8 cellular contexts compared by ENCODE assay signal in genomic region chr11:804599-804964, GRCh38. TPM values are rescaled to one million over a fixed set of nuclear protein-coding genes. Genes with fewer than 3 reads are reported as not detected.
DNase-seq lines count a peak whose midpoint lies in the region; ATAC-seq, FAIRE-seq and TF ChIP-seq lines count a peak whose summit lies in the region.

No MANE protein-coding gene starts in this region.

- TF ChIP-seq EP300 in sigmoid colon (IDR thresholded peaks at IDR 0.05) = no peak

- no peak for TF ChIP-seq CTCF in fibroblast of the aortic adventitia (IDR thresholded peaks at IDR 0.05; ENCODE audit: insufficient read depth, low read length)
- no peak for TF ChIP-seq CTCF in sigmoid colon (IDR thresholded peaks at IDR 0.05)

- H3K36me3 ChIP-seq in H7 (replicated peaks; ENCODE audit: control insufficient read depth, insufficient read depth, low read length) = peaks cover 9% of the 10 kb centered on the region
- no peaks in the 10 kb centered on the region; the same call in 1 of the 2 replicates for H3K36me3 ChIP-seq in SK-N-MC (ENCODE audit: insufficient read depth, low read length)
- H3K36me3 ChIP-seq in sigmoid colon = peaks cover 0 to 32% (median 1%) of the 10 kb centered on the region in 4 donors

- H3K9me3 ChIP-seq in SK-N-MC (ENCODE audit: low read depth, low read length) (no peaks in the 10 kb centered on the region), sigmoid colon (no peaks in the 10 kb centered on the region)

- ATAC-seq in GM18858 (IDR thresholded peaks at IDR 0.05; ENCODE audit: unreplicated experiment) (no peak), GM21717 (IDR thresholded peaks at IDR 0.05; ENCODE audit: unreplicated experiment) (no peak)

- no peak for TF ChIP-seq POLR2A in sigmoid colon (IDR thresholded peaks at IDR 0.05)
- TF ChIP-seq POLR2A in GM12891 (IDR thresholded peaks at IDR 0.05; ENCODE audit: low read depth, low read length) = no peak

- DNase-seq in H7 (peak; percentile 81), SK-N-MC (ENCODE audit: low read depth, low spot score) (no peak), fibroblast of the aortic adventitia (ENCODE audit: low read depth) (no peak), sigmoid colon (no peak), NK-92 (lab: John Stamatoyannopoulos, UW; ENCODE audit: unreplicated experiment) (no peak), GM12891 (ENCODE audit: insufficient read length, low spot score) (no peak)

- H3K4me3 ChIP-seq in H7 (ENCODE audit: insufficient read depth, low read depth, low read length) (peak overlapping the region; percentile 59), SK-N-MC (peak overlapping the region; percentile 83), fibroblast of the aortic adventitia (ENCODE audit: low read depth, low read length) (peak overlapping the region; percentile 68), sigmoid colon (peak overlapping the region; percentile 36 to 69 (median 58))

- H3K4me1 ChIP-seq in sigmoid colon = peaks cover 0 to 34% (median 28%) of the 10 kb centered on the region in 4 donors

- intact Hi-C loops in sigmoid colon (cut with DNase I) = no loop called here

- no peak for FAIRE-seq in GM12891 (lab: Jason Lieb, UNC)

- H3K27me3 ChIP-seq in H7 (ENCODE audit: control insufficient read depth, insufficient read depth, low read length) (no peaks in the 10 kb centered on the region), sigmoid colon (no peaks in the 10 kb centered on the region)

- H3K9ac ChIP-seq in SK-N-MC (ENCODE audit: insufficient read length) = peak overlapping the region; percentile 72

- H3K27ac ChIP-seq in SK-N-MC (peak overlapping the region; percentile 54; the same call in 1 of the 2 replicates), sigmoid colon (peak overlapping the region; percentile 82 to 93 (median 88))

- WGBS in sigmoid colon, 2 donors = 2 to 3% methylated on average over 18 of the region's 18 CpGs

TF ChIP-seq in GM12891, 5 proteins besides CTCF, POLR2A, EP300 and RAD21:
- TF ChIP-seq POU2F2 (IDR thresholded peaks at IDR 0.05; ENCODE audit: low read depth, low read length) (no peak), SPI1 (IDR thresholded peaks at IDR 0.05; ENCODE audit: low read depth, low read length) (no peak), POLR2AphosphoS5 (IDR thresholded peaks at IDR 0.05; ENCODE audit: low read depth, low read length) (no peak), PAX5 (IDR thresholded peaks at IDR 0.05; ENCODE audit: insufficient read depth, low read length, severe bottlenecking) (no peak), TAF1 (IDR thresholded peaks at IDR 0.05; ENCODE audit: low read depth, low read length) (no peak)

RNA-seq across cellular contexts. Expression of gene PIDD1, which starts 0.4 kb away (rescaled TPM):
- 16.8 and 31.0 TPM in 2 replicates for total RNA-seq in H7 (2014; rRNA removed; shearing (Covaris generic))
- total RNA-seq in fibroblast of the aortic adventitia (ENCODE audit: low replicate concordance) = 6.3 and 8.8 TPM in 2 replicates
- 10 to 100 TPM in 2 of 4 donors, 1 to 10 TPM in 2; 6.7 to 26.6 (median 11.4) TPM for total RNA-seq in sigmoid colon
- 10 to 100 TPM in 1 of 3 donors, 1 to 10 TPM in 2; 4.9 to 28.8 (median 6.0) TPM for polyA plus RNA-seq in sigmoid colon
- polyA plus RNA-seq in GM12891 (2012; ENCODE audit: low read depth, missing spikeins) = 22.4 TPM

RNA-seq across cellular contexts. Expression of gene RPLP2, which starts 5.2 kb away (rescaled TPM):
- total RNA-seq in H7 (2014; rRNA removed; shearing (Covaris generic)) = 786 and 794 TPM in 2 replicates
- total RNA-seq in fibroblast of the aortic adventitia (ENCODE audit: low replicate concordance) (99.4 and 841 TPM in 2 replicates), sigmoid colon (100 to 1,000 TPM; 405 to 632 (median 412) TPM)
- 1,000 to 10,000 TPM; 1,208 to 2,533 (median 1,777) TPM for polyA plus RNA-seq in sigmoid colon
- polyA plus RNA-seq in GM12891 (2012; ENCODE audit: low read depth, missing spikeins) = 4,539 TPM

RNA-seq across cellular contexts. Expression of gene SLC25A22, which starts 6.5 kb away (rescaled TPM):
- total RNA-seq in H7 (2014; rRNA removed; shearing (Covaris generic)) = 25.2 and 25.6 TPM in 2 replicates
- 16.7 and 17.6 TPM in 2 replicates for total RNA-seq in fibroblast of the aortic adventitia (ENCODE audit: low replicate concordance)
- total RNA-seq in sigmoid colon = 1 to 10 TPM; 3.8 to 7.2 (median 5.4) TPM
- 10 to 100 TPM in 1 of 3 donors, 1 to 10 TPM in 2; 7.8 to 26.4 (median 9.7) TPM for polyA plus RNA-seq in sigmoid colon
- polyA plus RNA-seq in GM12891 (2012; ENCODE audit: low read depth, missing spikeins) = 8.2 TPM

RNA-seq across cellular contexts. Expression of gene PNPLA2, which starts 14.1 kb away (rescaled TPM):
- 15.7 and 28.7 TPM in 2 replicates for total RNA-seq in H7 (2014; rRNA removed; shearing (Covaris generic))
- 20.0 and 27.7 TPM in 2 replicates for total RNA-seq in fibroblast of the aortic adventitia (ENCODE audit: low replicate concordance)
- total RNA-seq in sigmoid colon = 10 to 100 TPM; 26.3 to 39.6 (median 34.6) TPM
- 100 to 1,000 TPM in 1 of 3 donors, 10 to 100 TPM in 2; 35.4 to 137 (median 47.6) TPM for polyA plus RNA-seq in sigmoid colon
- polyA plus RNA-seq in GM12891 (2012; ENCODE audit: low read depth, missing spikeins) = 14.8 TPM

RNA-seq across cellular contexts. Expression of gene CEND1, which starts 14.7 kb away (rescaled TPM):
- total RNA-seq in H7 (2014; rRNA removed; shearing (Covaris generic)) = 0.14 TPM in 1 of 2 replicates, not detected in the other
- 0.65 and 1.2 TPM in 2 replicates for total RNA-seq in fibroblast of the aortic adventitia (ENCODE audit: low replicate concordance)
- total RNA-seq in sigmoid colon = 1 to 10 TPM; 1.8 to 3.6 (median 2.6) TPM
- 1 to 10 TPM in 1 of 3 donors, not detected in 2; 2.0 TPM for polyA plus RNA-seq in sigmoid colon
- polyA plus RNA-seq in GM12891 (2012; ENCODE audit: low read depth, missing spikeins) = 3.7 TPM
